Comparison of ENCODE assay signal across 8 cellular contexts in genomic region chr1:150578278-150579109, GRCh38. TPM values are rescaled to one million over a fixed set of nuclear protein-coding genes. Genes with fewer than 3 reads are reported as not detected.
DNase-seq lines count a peak whose midpoint lies in the region; ATAC-seq and TF ChIP-seq lines count a peak whose summit lies in the region.

No MANE protein-coding gene starts in this region.

- H3K27me3 Mint-ChIP-seq in activated naive CD8-positive, alpha-beta T cell: no peaks in the 10 kb centered on the region

- DNase-seq in COR-L47 (lab: John Stamatoyannopoulos, UW) (peak; percentile 66), NT2/D1 (ENCODE audit: low read depth, low spot score) (peak; percentile 68), Right ventricle myocardium superior (peak; percentile 72), ovary (peak in 4 of 5 donors; percentile 49 to 68 (median 64)), cerebellar cortex (ENCODE audit: low spot score) (no peak)

- H3K4me1 ChIP-seq in NT2/D1 (ENCODE audit: insufficient read depth, insufficient read length): peaks cover 3% of the 10 kb centered on the region
- H3K4me1 ChIP-seq in ovary (ENCODE audit: insufficient read depth): peaks cover 9% of the 10 kb centered on the region

- TF ChIP-seq POLR2A in ovary (IDR thresholded peaks at IDR 0.05): no peak

- intact Hi-C loops in Right ventricle myocardium superior (cut with DNase I): no loop called here
- intact Hi-C loops in ovary (cut with DNase I): loop anchor here in 2 of 4 donors (1.0 to 2.0 kb wide), 2 partner anchors 16 to 51 kb away; partner anchors contain the start of gene ENSA (in 1 of the 2)

- peak overlapping the region; percentile 98 for H3K27ac Mint-ChIP-seq in activated naive CD8-positive, alpha-beta T cell

- no peaks in the 10 kb centered on the region for H3K9me3 ChIP-seq in NT2/D1 (ENCODE audit: insufficient read depth, low read length)
- no peaks in the 10 kb centered on the region for H3K9me3 ChIP-seq in ovary

- WGBS in ovary, 3 donors: 0% methylated on average over 49 of the region's 49 CpGs

- no peaks in the 10 kb centered on the region for H3K27me3 ChIP-seq in NT2/D1 (ENCODE audit: insufficient read depth, insufficient read length)
- no peaks in the 10 kb centered on the region for H3K27me3 ChIP-seq in ovary

- peak overlapping the region; percentile 97 for H3K4me3 Mint-ChIP-seq in activated naive CD8-positive, alpha-beta T cell

- peaks cover 40% of the 10 kb centered on the region for H3K36me3 Mint-ChIP-seq in activated naive CD8-positive, alpha-beta T cell

- H3K4me1 Mint-ChIP-seq in activated naive CD8-positive, alpha-beta T cell (ENCODE audit: low read depth): peaks cover 36% of the 10 kb centered on the region

- peaks cover 53% of the 10 kb centered on the region for H3K36me3 ChIP-seq in NT2/D1 (ENCODE audit: insufficient read depth, insufficient read length, low read length)
- H3K36me3 ChIP-seq in ovary: no peaks in the 10 kb centered on the region

- TF ChIP-seq EP300 in ovary (IDR thresholded peaks at IDR 0.05): no peak

- H3K4me3 ChIP-seq in NT2/D1 (ENCODE audit: insufficient read length, low read depth): peak overlapping the region; percentile 100
- peak overlapping the region; percentile 93 for H3K4me3 ChIP-seq in ovary

- ATAC-seq in HG02938 (IDR thresholded peaks at IDR 0.05; ENCODE audit: unreplicated experiment) (peak; percentile 4), Right ventricle myocardium superior (ENCODE audit: poor library complexity) (peak; percentile 24), HG03457 (IDR thresholded peaks at IDR 0.05; ENCODE audit: unreplicated experiment) (no peak)

- H3K9me3 Mint-ChIP-seq in activated naive CD8-positive, alpha-beta T cell (ENCODE audit: low read depth): no peaks in the 10 kb centered on the region

- peak overlapping the region; percentile 96 to 97 for H3K27ac ChIP-seq in ovary

- H3K9ac ChIP-seq in NT2/D1 (ENCODE audit: insufficient read length, low read depth): peak overlapping the region; percentile 100

- TF ChIP-seq CTCF in ovary (IDR thresholded peaks at IDR 0.05): no peak

RNA-seq across cellular contexts. Expression of gene MCL1, which starts 0.9 kb away (rescaled TPM):
- total RNA-seq in Right ventricle myocardium superior (85.9 TPM), ovary (100 to 1,000 TPM in 6 of 7 donors, 10 to 100 TPM in 1; 91.1 to 280 (median 145) TPM)
- polyA plus RNA-seq in ovary: 100 to 1,000 TPM in 1 of 2 donors, 10 to 100 TPM in 1; 74.2 to 209 TPM

RNA-seq across cellular contexts. Expression of gene ADAMTSL4, which starts 29.3 kb away (rescaled TPM):
- total RNA-seq in Right ventricle myocardium superior: 64.4 TPM
- 10 to 100 TPM; 11.6 to 86.6 (median 22.5) TPM for total RNA-seq in ovary
- 10 to 100 TPM in 1 of 2 donors, 1 to 10 TPM in 1; 8.8 to 12.1 TPM for polyA plus RNA-seq in ovary

RNA-seq across cellular contexts. Expression of gene ENSA, which starts 50.9 kb away (rescaled TPM):
- total RNA-seq in Right ventricle myocardium superior: 108 TPM
- total RNA-seq in ovary: 100 to 1,000 TPM; 134 to 196 (median 152) TPM
- polyA plus RNA-seq in ovary: 100 to 1,000 TPM; 111 to 193 TPM
